16 cellular contexts compared by ENCODE assay signal in genomic region chr1:32767641-32768040, GRCh38. TPM values are rescaled to one million over a fixed set of nuclear protein-coding genes. Genes with fewer than 3 reads are reported as not detected.
DNase-seq lines count a peak whose midpoint lies in the region; FAIRE-seq and TF ChIP-seq lines count a peak whose summit lies in the region.
"Had no signal": no experiment of that assay in that cellular context is flagged by ENCODE, and none has a peak within 500 bp of the region (broad histone marks: within the 10 kb centered on the region; RNA-seq: fewer than 3 reads in every experiment).

No MANE protein-coding gene starts in this region.

- in situ Hi-C loops in GM13977 (cut with MboI; ENCODE audit: low pct_unique_long_range_greater_than_20kb, low sequenced_read_pairs, unreplicated experiment) = no loop called here

- H3K4me3 ChIP-seq in MG63 = no peak overlapping the region
- H3K4me3 ChIP-seq in endothelial cell of umbilical vein (replicated peaks in 1 of 3; ENCODE audit: insufficient read depth in 1 of 3, low read depth in 1 of 3, low read length in 3 of 3) = no peak overlapping the region
- H3K4me3 ChIP-seq: tibial artery had no signal

- no peak for FAIRE-seq in endothelial cell of umbilical vein (lab: Jason Lieb, UNC)
- FAIRE-seq: D721Med had no signal

- H3K9me1 ChIP-seq in endothelial cell of umbilical vein (replicated peaks; ENCODE audit: control insufficient read depth, extremely low read depth, insufficient read depth, low read length) = no peaks in the 10 kb centered on the region

- H3K27me3 Mint-ChIP-seq in nephron progenitor cell (ENCODE audit: low read depth, poor library complexity) = no peaks in the 10 kb centered on the region
- H3K27me3 Mint-ChIP-seq: activated naive CD8-positive, alpha-beta T cell had no signal

- H3K4me2 ChIP-seq in endothelial cell of umbilical vein (ENCODE audit: insufficient read depth, low read length) = no peak overlapping the region

- peaks cover 84% of the 10 kb centered on the region for H3K4me1 Mint-ChIP-seq in nephron progenitor cell

- no peak overlapping the region for H2AFZ ChIP-seq in endothelial cell of umbilical vein (ENCODE audit: low read depth, low read length)

- peaks cover 7% of the 10 kb centered on the region for H3K4me1 ChIP-seq in endothelial cell of umbilical vein (ENCODE audit: control insufficient read depth, extremely low read depth, insufficient read depth, low read length)

- CTCF ChIA-PET in endothelial cell of umbilical vein (lab: Charles Lee) = interaction anchor here (12.2 kb wide), 1 partner anchor 55 kb away, joined by 392 read pairs; no protein-coding TSS in a partner anchor

- no peak for TF ChIP-seq POLR2A in endothelial cell of umbilical vein (IDR thresholded peaks at IDR 0.05; ENCODE audit: low read depth, low read length)

- POLR2A ChIA-PET in endothelial cell of umbilical vein (lab: Charles Lee) = no interaction called here

- intact Hi-C loops in endothelial cell of umbilical vein (cut with micrococcal nuclease) = no loop called here

- H3K27ac ChIP-seq in 22Rv1 = 0 out of 2 replicates have a peak overlapping the region, but pooled peaks have one; percentile 10
- no peak overlapping the region for H3K27ac ChIP-seq in endothelial cell of umbilical vein (ENCODE audit: insufficient read depth, low read depth, low read length)
- H3K27ac ChIP-seq: tibial artery had no signal

- no peaks in the 10 kb centered on the region for H3K9me3 Mint-ChIP-seq in nephron progenitor cell

- H3K4me3 Mint-ChIP-seq in nephron progenitor cell = peak overlapping the region; percentile 80
- H3K4me3 Mint-ChIP-seq: activated naive CD8-positive, alpha-beta T cell had no signal

- no TSS peak for BruUV-seq in endothelial cell of umbilical vein (replicated peaks; lab: Mats Ljungman, UMichigan)

- H3K36me3 ChIP-seq in MG63 = peaks cover 4% of the 10 kb centered on the region
- peaks cover 0 to 4% of the 10 kb centered on the region in 2 experiments for H3K36me3 ChIP-seq in endothelial cell of umbilical vein (ENCODE audit: control insufficient read depth in 2 of 2, extremely low read depth in 1 of 2, insufficient read depth in 2 of 2, low read length in 2 of 2)

- no peaks in the 10 kb centered on the region for H3K27me3 ChIP-seq in MG63
- no peaks in the 10 kb centered on the region for H3K27me3 ChIP-seq in endothelial cell of umbilical vein (ENCODE audit: control insufficient read depth in 2 of 2, insufficient read depth in 2 of 2, low read length in 2 of 2)
- H3K27me3 ChIP-seq: tibial artery had no signal

- H3K79me2 ChIP-seq in endothelial cell of umbilical vein (ENCODE audit: control insufficient read depth, insufficient read depth, low read length) = no peaks in the 10 kb centered on the region

- DNase-seq in MG63 (peak; percentile 62), endothelial cell of umbilical vein (ENCODE audit: low read depth, low spot score) (peak; percentile 46), nephron progenitor cell (no peak), GM13977 (ENCODE audit: low spot score) (no peak), LoVo (ENCODE audit: low spot score) (no peak), NCI-H510A treated with DMSO at 0.1 percent for 48 hours (lab: John Stamatoyannopoulos, UW) (no peak)
- no peak for DNase-seq in activated CD4-positive, alpha-beta T cell treated with anti-CD3 and anti-CD28 coated beads, Interleukin-2, amount 50 U/mL, for 48 hours
- DNase-seq: activated CD4-positive, alpha-beta T cell treated with anti-CD3 and anti-CD28 coated beads for 4 hours; kidney glomerular epithelial cell; NCI-H1694 treated with DMSO at 0.1 percent for 48 hours; NCI-H526 treated with DMSO at 0.1 percent for 48 hours; Right ventricle myocardium superior; tibial artery had no signal

- TF ChIP-seq CTCF in 22Rv1 (IDR thresholded peaks at IDR 0.05) = no peak
- no peak for TF ChIP-seq CTCF in endothelial cell of umbilical vein (IDR thresholded peaks at IDR 0.05; ENCODE audit: extremely low read depth in 1 of 2, insufficient read depth in 1 of 2, low read depth in 1 of 2, low read length in 2 of 2)
- TF ChIP-seq CTCF in nephron progenitor cell (IDR thresholded peaks at IDR 0.05) = no peak
- no peak for TF ChIP-seq CTCF in GM13977 (IDR thresholded peaks at IDR 0.05; ENCODE audit: extremely low read depth, insufficient read depth, missing control alignments)

- peak overlapping the region; percentile 86 for H3K27ac Mint-ChIP-seq in nephron progenitor cell
- H3K27ac Mint-ChIP-seq: activated naive CD8-positive, alpha-beta T cell had no signal

- no peaks in the 10 kb centered on the region for H3K9me3 ChIP-seq in MG63
- no peaks in the 10 kb centered on the region for H3K9me3 ChIP-seq in endothelial cell of umbilical vein (replicated peaks; ENCODE audit: control insufficient read depth, insufficient read depth, low read length)
- H3K9me3 ChIP-seq: tibial artery had no signal

- no peak overlapping the region for H3K9ac ChIP-seq in endothelial cell of umbilical vein (replicated peaks; ENCODE audit: extremely low read depth, insufficient read depth, low read length)

- dilution Hi-C loops in endothelial cell of umbilical vein (cut with MboI; ENCODE audit: extremely low pct_ligation_motif_present, low sequenced_read_pairs) = no loop called here

- no peaks in the 10 kb centered on the region for H4K20me1 ChIP-seq in endothelial cell of umbilical vein (replicated peaks; ENCODE audit: control insufficient read depth, extremely low read depth, insufficient read depth, low read length)

- H3K36me3 Mint-ChIP-seq in nephron progenitor cell (ENCODE audit: low read depth) = peaks cover 26% of the 10 kb centered on the region

TF ChIP-seq in endothelial cell of umbilical vein, 7 proteins besides CTCF, POLR2A, EP300 and RAD21:
- TF ChIP-seq GATA2 (IDR thresholded peaks at IDR 0.05; ENCODE audit: insufficient read depth, insufficient read length, low read depth, low read length) (no peak), POLR2AphosphoS5 (IDR thresholded peaks at IDR 0.05; ENCODE audit: insufficient read depth, low read depth, low read length) (no peak), MAX (IDR thresholded peaks at IDR 0.05; ENCODE audit: insufficient read depth, insufficient read length) (no peak), FOS (IDR thresholded peaks at IDR 0.05; ENCODE audit: borderline replicate concordance, insufficient read depth, low read length) (no peak), MYC (IDR thresholded peaks at IDR 0.05; ENCODE audit: low read depth, low read length) (no peak), JUN (IDR thresholded peaks at IDR 0.05; ENCODE audit: borderline replicate concordance, insufficient read depth, insufficient read length, low read depth) (no peak), EZH2 (IDR thresholded peaks at IDR 0.05; ENCODE audit: borderline replicate concordance, low read depth, low read length, severe bottlenecking) (no peak)

RNA-seq across cellular contexts. Expression of gene YARS1, which starts 49.5 kb away (rescaled TPM):
- total RNA-seq in MG63 (2014; rRNA removed; shearing (Covaris generic); ENCODE audit: low replicate concordance) = 95.0 and 160 TPM in 2 replicates
- 130 and 144 TPM in 2 replicates for total RNA-seq in endothelial cell of umbilical vein
- polyA plus RNA-seq in endothelial cell of umbilical vein = 31.5 and 38.2 TPM in 2 replicates
- 49.4 and 50.9 TPM in 2 replicates for polyA plus RNA-seq in endothelial cell of umbilical vein (2011; cell fraction: cytosol; rRNA removed)
- 102 and 121 TPM in 2 replicates for polyA plus RNA-seq in endothelial cell of umbilical vein (2011; cell fraction: nucleus; rRNA removed)
- 77.2 and 108 TPM in 2 replicates for polyA plus RNA-seq in endothelial cell of umbilical vein (2012)
- polyA minus RNA-seq in endothelial cell of umbilical vein = 72.1 and 73.4 TPM in 2 replicates
- 79.1 TPM for polyA minus RNA-seq in endothelial cell of umbilical vein (2011; cell fraction: cytosol; rRNA and poly(A)+ RNA removed)
- 41.4 and 54.8 TPM in 2 replicates for polyA minus RNA-seq in endothelial cell of umbilical vein (2011; cell fraction: nucleus; rRNA and poly(A)+ RNA removed)

RNA-seq across cellular contexts. Expression of gene S100PBP, which starts 49.8 kb away (rescaled TPM):
- 28.5 and 38.5 TPM in 2 replicates for total RNA-seq in MG63 (2014; rRNA removed; shearing (Covaris generic); ENCODE audit: low replicate concordance)
- 36.9 and 38.6 TPM in 2 replicates for total RNA-seq in endothelial cell of umbilical vein
- polyA plus RNA-seq in endothelial cell of umbilical vein = 15.4 and 16.4 TPM in 2 replicates
- 12.7 and 13.9 TPM in 2 replicates for polyA plus RNA-seq in endothelial cell of umbilical vein (2011; cell fraction: cytosol; rRNA removed)
- polyA plus RNA-seq in endothelial cell of umbilical vein (2011; cell fraction: nucleus; rRNA removed) = 49.7 and 54.6 TPM in 2 replicates
- 16.8 and 17.3 TPM in 2 replicates for polyA plus RNA-seq in endothelial cell of umbilical vein (2012)
- 26.2 and 34.7 TPM in 2 replicates for polyA minus RNA-seq in endothelial cell of umbilical vein
- polyA minus RNA-seq in endothelial cell of umbilical vein (2011; cell fraction: cytosol; rRNA and poly(A)+ RNA removed) = 12.7 TPM
- polyA minus RNA-seq in endothelial cell of umbilical vein (2011; cell fraction: nucleus; rRNA and poly(A)+ RNA removed) = 27.5 and 47.7 TPM in 2 replicates

Comparison
In these comparisons a context has a peak if more than half of its experiments do, and no peak if none do; other contexts are left out.
1. DNase-seq: peak in MG63 (single experiment) and endothelial cell of umbilical vein (single experiment); none in nephron progenitor cell (single experiment), GM13977 (single experiment), LoVo (single experiment), activated CD4-positive, alpha-beta T cell treated with anti-CD3 and anti-CD28 coated beads, Interleukin-2, amount 50 U/mL, for 48 hours (0 of 2) and NCI-H510A treated with DMSO at 0.1 percent for 48 hours (single experiment).